In the genomic region with DNA sequence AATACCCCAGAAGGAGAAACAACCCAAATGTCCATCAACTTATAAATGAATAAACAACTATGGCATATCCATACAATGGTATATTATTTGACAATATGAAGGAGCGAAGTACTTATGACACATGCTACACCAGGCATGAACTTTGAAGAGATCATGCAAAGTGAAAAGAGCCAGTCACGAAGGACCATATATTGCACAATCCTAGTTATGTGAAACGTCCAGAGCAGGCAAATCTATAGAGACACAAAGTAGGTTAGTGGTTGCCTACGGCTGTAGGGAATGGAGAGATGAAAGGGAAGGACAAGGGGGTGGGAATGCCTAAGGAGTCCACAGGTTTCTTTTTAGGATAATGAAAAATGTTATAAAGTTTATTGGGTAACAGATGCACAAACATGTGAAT, we compare ENCODE assay signal across 18 cellular contexts.
"Had no signal": no experiment of that assay in that cellular context is flagged by ENCODE, and none has a peak within 500 bp of the region (broad histone marks: within the 10 kb centered on the region; RNA-seq: fewer than 3 reads in every experiment).

No MANE protein-coding gene starts in this region.

- H3K9me3 ChIP-seq: prostate gland, testis, tibial nerve had no signal

- FAIRE-seq: colon had no signal

- ATAC-seq: foreskin keratinocyte; left ventricle myocardium superior; sciatic nerve; stimulated activated naive B cell treated with anti-CD40 and anti-IgM and Interleukin-4, amounts not matched to agents 10 μg/mL and 1 μg/mL and 100 μg/mL, for 72 hours; stimulated activated naive CD8-positive, alpha-beta T cell treated with anti-CD3 and anti-CD28 coated beads, Interleukin-15, amount 100 ng/mL, for 72 hours had no signal

- H3K4me1 ChIP-seq: foreskin keratinocyte, parathyroid adenoma, prostate gland, testis, tibial nerve had no signal

- H3K27ac ChIP-seq: foreskin keratinocyte, parathyroid adenoma, prostate gland, testis, tibial nerve had no signal

- H3K4me3 ChIP-seq: lung, prostate gland, tibial nerve had no signal

- DNase-seq: foreskin keratinocyte; left colon; left ventricle myocardium superior; mesenchymal stem cell; midbrain; naive B cell; nephron progenitor cell; stimulated activated CD4-positive, alpha-beta T cell treated with anti-CD3 and anti-CD28 coated beads, Interleukin-2, amount 100 ng/mL, for 24 hours; stimulated activated CD4-positive, alpha-beta T cell treated with anti-CD3 and anti-CD28 coated beads, Interleukin-4, amount 100 ng/mL, for 4 hours; stimulated activated naive B cell treated with anti-CD40 and anti-IgM and Interleukin-4, amounts not matched to agents 10 μg/mL and 1 μg/mL and 100 μg/mL, for 72 hours; stimulated activated naive CD8-positive, alpha-beta T cell treated with anti-CD3 and anti-CD28 coated beads, Interleukin-15, amount 100 ng/mL, for 72 hours; testis had no signal

- H3K36me3 ChIP-seq: prostate gland, tibial nerve had no signal

- H3K9ac ChIP-seq: parathyroid adenoma had no signal

- H3K27me3 ChIP-seq: foreskin keratinocyte, testis, tibial nerve had no signal
